32 cellular contexts compared by ENCODE assay signal in the genomic region with DNA sequence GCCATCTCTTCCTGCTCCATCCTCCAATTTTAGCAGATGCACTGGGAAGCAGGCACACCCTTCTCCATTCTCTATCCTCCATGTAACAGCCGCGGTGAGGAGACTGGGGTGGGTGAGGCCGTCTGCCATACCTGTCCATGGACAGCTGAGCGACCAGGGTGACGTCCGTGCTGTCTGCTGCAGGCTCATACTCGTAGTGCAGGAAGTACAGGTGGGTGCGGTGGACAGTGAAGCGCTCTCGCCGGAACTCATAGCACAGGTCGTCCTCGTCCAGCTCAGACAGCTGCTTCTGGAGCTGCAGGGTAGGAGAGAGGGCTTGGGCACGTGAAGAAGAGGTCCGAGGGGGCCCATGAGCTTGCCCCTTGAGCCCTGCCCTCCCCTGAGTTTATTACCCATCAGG.
"Had no signal": no experiment of that assay in that cellular context is flagged by ENCODE, and none has a peak within 500 bp of the region (broad histone marks: within the 10 kb centered on the region; RNA-seq: fewer than 3 reads in every experiment).

No MANE protein-coding gene starts in this region.

- H3K27ac Mint-ChIP-seq: activated CD8-positive, alpha-beta T cell treated with anti-CD3 and anti-CD28 coated beads, Interleukin-2, amount 10 ng/mL, durations not matched to agents 7 days and 5 days; activated naive CD4-positive, alpha-beta T cell treated with anti-CD3 and anti-CD28 coated beads for 36 hours; activated naive CD4-positive, alpha-beta T cell treated with anti-CD3 and anti-CD28 coated beads, Interleukin-2, amount 50 U/mL, for 72 hours; activated T-cell treated with anti-CD3 and anti-CD28 coated beads, Interleukin-2, amount 50 U/mL, for 24 hours; activated T-helper 2 cell treated with anti-CD3 and anti-CD28 coated beads, Interferon-gamma antibody, Interleukin-2, Interleukin-4, amounts not matched to agents 10 μg/mL and 5 μg/mL and 100 μg/mL, durations not matched to agents 14 hours and 24 hours and 36 hours; brain had no signal

- H3K27me3 Mint-ChIP-seq: brain had no signal

- ATAC-seq: activated CD8-positive, alpha-beta T cell treated with anti-CD3 and anti-CD28 coated beads, Interleukin-2, amount 10 ng/mL, durations not matched to agents 7 days and 5 days; activated naive CD4-positive, alpha-beta T cell treated with anti-CD3 and anti-CD28 coated beads, Interleukin-2, amount 50 U/mL, for 72 hours had no signal

- DNase-seq: activated CD4-positive, alpha-beta T cell treated with anti-CD3 and anti-CD28 coated beads for 1 hour; activated CD4-positive, alpha-beta T cell treated with anti-CD3 and anti-CD28 coated beads for 48 hours; activated CD4-positive, alpha-beta T cell treated with anti-CD3 and anti-CD28 coated beads, Interleukin-2, amount 50 U/mL, for 4 hours; activated CD4-positive, CD25-positive, alpha-beta regulatory T cell; activated CD8-positive, alpha-beta T cell treated with anti-CD3 and anti-CD28 coated beads, Interleukin-2, amount 10 ng/mL, durations not matched to agents 7 days and 5 days; activated gamma-delta T cell; activated naive CD4-positive, alpha-beta T cell treated with anti-CD3 and anti-CD28 coated beads for 36 hours; activated T-cell treated with anti-CD3 and anti-CD28 coated beads, Interleukin-2, amount 50 U/mL, for 24 hours; adrenal gland; caudate nucleus; cerebellar nuclear complex; Karpas-422; KBM-7; MG63; NCI-H1048; NCI-H1105 treated with DMSO at 0.1 percent for 48 hours; NCI-H1436; NCI-H1694; NCI-H1930; NCI-H2081 treated with DMSO at 0.1 percent for 48 hours; NCI-H345; NCI-H524 treated with DMSO at 0.1 percent for 48 hours; NCI-H748 treated with DMSO at 0.1 percent for 48 hours; NK-92 treated with Interleukin-12 subunit alpha and Interleukin-12 subunit beta, amount 100 ng/mL, for 24 hours; PC-9; Right ventricle myocardium superior; T1000; WERI-Rb-1 had no signal

- H3K36me3 Mint-ChIP-seq: activated naive CD4-positive, alpha-beta T cell treated with anti-CD3 and anti-CD28 coated beads, Interleukin-2, amount 50 U/mL, for 72 hours had no signal

- H3K9me3 Mint-ChIP-seq: activated naive CD4-positive, alpha-beta T cell treated with anti-CD3 and anti-CD28 coated beads for 36 hours; activated naive CD4-positive, alpha-beta T cell treated with anti-CD3 and anti-CD28 coated beads, Interleukin-2, amount 50 U/mL, for 72 hours had no signal

- H3K27me3 ChIP-seq: adrenal gland, MG63 had no signal

- H3K4me3 Mint-ChIP-seq: activated CD8-positive, alpha-beta T cell treated with anti-CD3 and anti-CD28 coated beads, Interleukin-2, amount 10 ng/mL, durations not matched to agents 7 days and 5 days; activated naive CD4-positive, alpha-beta T cell treated with anti-CD3 and anti-CD28 coated beads for 36 hours; activated T-cell treated with anti-CD3 and anti-CD28 coated beads, Interleukin-2, amount 50 U/mL, for 24 hours; brain had no signal

- FAIRE-seq: bronchial epithelial cell had no signal

- H3K4me3 ChIP-seq: adrenal gland, MG63, PC-9 had no signal

- H3K36me3 ChIP-seq: adrenal gland, MG63, WERI-Rb-1 had no signal

- H3K4me1 ChIP-seq: adrenal gland had no signal

- H3K9me3 ChIP-seq: adrenal gland, MG63 had no signal

- H3K27ac ChIP-seq: adrenal gland, PC-9, WERI-Rb-1 had no signal
